Comparison of ENCODE assay signal across 11 cellular contexts in genomic region chr14:64928239-64929002, GRCh38. TPM values are rescaled to one million over a fixed set of nuclear protein-coding genes. Genes with fewer than 3 reads are reported as not detected.
DNase-seq lines count a peak whose midpoint lies in the region; ATAC-seq and TF ChIP-seq lines count a peak whose summit lies in the region.
"Had no signal": no experiment of that assay in that cellular context is flagged by ENCODE, and none has a peak within 500 bp of the region (broad histone marks: within the 10 kb centered on the region; RNA-seq: fewer than 3 reads in every experiment).

No MANE protein-coding gene starts in this region.

- H3K36me3 Mint-ChIP-seq in CD8-positive, alpha-beta memory T cell = peaks cover 11 to 67% (median 20%) of the 10 kb centered on the region in 3 donors

- intact Hi-C loops in ascending aorta (cut with DNase I) = no loop called here

- H3K27me3 Mint-ChIP-seq in CD8-positive, alpha-beta memory T cell = no peaks in the 10 kb centered on the region
- H3K27me3 Mint-ChIP-seq: memory B cell had no signal

- peaks cover 80% of the 10 kb centered on the region for H3K4me1 ChIP-seq in CD8-positive, alpha-beta memory T cell (ENCODE audit: insufficient read depth, low read length)
- peaks cover 4 to 28% of the 10 kb centered on the region in 2 donors for H3K4me1 ChIP-seq in ascending aorta

- no peaks in the 10 kb centered on the region for H3K27me3 ChIP-seq in CD8-positive, alpha-beta memory T cell (ENCODE audit: insufficient read depth, low read length, poor library complexity, severe bottlenecking)
- H3K27me3 ChIP-seq in ascending aorta = no peaks in the 10 kb centered on the region
- H3K27me3 ChIP-seq: brain microvascular endothelial cell had no signal

- peak in 2 of 5 donors; percentile 46 to 61 for DNase-seq in CD8-positive, alpha-beta memory T cell
- DNase-seq in ascending aorta (ENCODE audit: low spot score in 2 of 2) (no peak), left lobe of liver (ENCODE audit: low spot score) (no peak), DMS79 (lab: John Stamatoyannopoulos, UW) (no peak), NCI-H1105 (lab: John Stamatoyannopoulos, UW) (no peak), NCI-H748 (lab: John Stamatoyannopoulos, UW; ENCODE audit: unreplicated experiment) (no peak)
- DNase-seq: brain microvascular endothelial cell had no signal

- TF ChIP-seq CTCF in ascending aorta (IDR thresholded peaks at IDR 0.05) = no peak

- peaks cover 25 to 32% (median 30%) of the 10 kb centered on the region in 3 donors for H3K4me1 Mint-ChIP-seq in CD8-positive, alpha-beta memory T cell
- H3K4me1 Mint-ChIP-seq: memory B cell had no signal

- H3K9me3 Mint-ChIP-seq in CD8-positive, alpha-beta memory T cell = no peaks in the 10 kb centered on the region
- H3K9me3 Mint-ChIP-seq: memory B cell had no signal

- no peaks in the 10 kb centered on the region for H3K9me3 ChIP-seq in CD8-positive, alpha-beta memory T cell (ENCODE audit: low read length)
- H3K9me3 ChIP-seq in ascending aorta = no peaks in the 10 kb centered on the region

- no peak overlapping the region for H3K4me3 Mint-ChIP-seq in CD8-positive, alpha-beta memory T cell
- H3K4me3 Mint-ChIP-seq: memory B cell had no signal

- H3K27ac ChIP-seq in CD8-positive, alpha-beta memory T cell (ENCODE audit: low read depth, low read length) = peak overlapping the region; percentile 13
- H3K27ac ChIP-seq in ascending aorta = peak overlapping the region; percentile 31 to 63
- H3K27ac ChIP-seq: brain microvascular endothelial cell had no signal

- peaks cover 40% of the 10 kb centered on the region for H3K36me3 ChIP-seq in CD8-positive, alpha-beta memory T cell (ENCODE audit: insufficient read depth, low read length)
- H3K36me3 ChIP-seq in ascending aorta = peaks cover 23 to 50% of the 10 kb centered on the region in 2 donors

- POLR2A ChIA-PET in CD8-positive, alpha-beta memory T cell (lab: Charles Lee) = interaction anchor here (0.8 to 2.2 kb wide), 2 partner anchors 10 to 14 kb away, joined by 3 to 8 read pairs; partner anchors contain the start of gene CHURC1

- H3K4me3 ChIP-seq in CD8-positive, alpha-beta memory T cell (ENCODE audit: low read length) = peak overlapping the region; percentile 33
- no peak overlapping the region for H3K4me3 ChIP-seq in ascending aorta
- H3K4me3 ChIP-seq: skin epidermis had no signal

- ATAC-seq in GM19397 (IDR thresholded peaks at IDR 0.05; ENCODE audit: unreplicated experiment) (peak; percentile 67), HG03039 (IDR thresholded peaks at IDR 0.05; ENCODE audit: unreplicated experiment) (peak; percentile 58), left lobe of liver (no peak)

- CTCF ChIA-PET in CD8-positive, alpha-beta memory T cell (lab: Charles Lee) = interaction anchor here (1.1 to 3.8 kb wide), 5 partner anchors 8 to 58 kb away, joined by 3 to 12 read pairs (median 4); partner anchors contain the start of gene FNTB

- no peak overlapping the region for H3K27ac Mint-ChIP-seq in CD8-positive, alpha-beta memory T cell
- H3K27ac Mint-ChIP-seq: memory B cell had no signal

RNA-seq across cellular contexts. Expression of gene GPX2, which starts 14.1 kb away (rescaled TPM):
- total RNA-seq in CD8-positive, alpha-beta memory T cell = not detected
- not detected for polyA plus RNA-seq in CD8-positive, alpha-beta memory T cell
- total RNA-seq in ascending aorta (not detected), left lobe of liver (292 TPM)

RNA-seq across cellular contexts. Expression of gene CHURC1, which starts 14.2 kb away (rescaled TPM):
- 10 to 100 TPM; 44.0 to 54.8 TPM for total RNA-seq in CD8-positive, alpha-beta memory T cell
- 171 TPM for polyA plus RNA-seq in CD8-positive, alpha-beta memory T cell
- 31.9 TPM for total RNA-seq in ascending aorta
- 25.2 TPM for total RNA-seq in left lobe of liver

RNA-seq across cellular contexts. Expression of gene RAB15, which starts 43.7 kb away (rescaled TPM):
- total RNA-seq in CD8-positive, alpha-beta memory T cell = 1 to 10 TPM; 4.7 to 4.9 TPM
- 4.2 TPM for polyA plus RNA-seq in CD8-positive, alpha-beta memory T cell
- total RNA-seq in ascending aorta (1.6 TPM), left lobe of liver (6.8 TPM)

RNA-seq across cellular contexts. Expression of gene SPTB, which starts 48.7 kb away (rescaled TPM):
- under 1 TPM; 0.15 to 0.18 TPM for total RNA-seq in CD8-positive, alpha-beta memory T cell
- 0.09 TPM for polyA plus RNA-seq in CD8-positive, alpha-beta memory T cell
- total RNA-seq in ascending aorta = 14.9 TPM
- 0.35 TPM for total RNA-seq in left lobe of liver

RNA-seq across cellular contexts. Expression of gene FNTB, which starts 58.3 kb away (rescaled TPM):
- 10 to 100 TPM; 14.3 to 14.8 TPM for total RNA-seq in CD8-positive, alpha-beta memory T cell
- polyA plus RNA-seq in CD8-positive, alpha-beta memory T cell = 8.3 TPM
- 13.9 TPM for total RNA-seq in ascending aorta
- total RNA-seq in left lobe of liver = 9.9 TPM

Comparison
In these comparisons a context has a peak if more than half of its experiments do, and no peak if none do; other contexts are left out.
1. RNA of gene GPX2, which starts 14.1 kb away (total RNA-seq): 292 TPM in left lobe of liver (single experiment); not detected in ascending aorta (single experiment) and not detected in CD8-positive, alpha-beta memory T cell; every median in the first group is over 100 times any median in the second.